Comparison of ENCODE assay signal across 20 cellular contexts in the genomic region with DNA sequence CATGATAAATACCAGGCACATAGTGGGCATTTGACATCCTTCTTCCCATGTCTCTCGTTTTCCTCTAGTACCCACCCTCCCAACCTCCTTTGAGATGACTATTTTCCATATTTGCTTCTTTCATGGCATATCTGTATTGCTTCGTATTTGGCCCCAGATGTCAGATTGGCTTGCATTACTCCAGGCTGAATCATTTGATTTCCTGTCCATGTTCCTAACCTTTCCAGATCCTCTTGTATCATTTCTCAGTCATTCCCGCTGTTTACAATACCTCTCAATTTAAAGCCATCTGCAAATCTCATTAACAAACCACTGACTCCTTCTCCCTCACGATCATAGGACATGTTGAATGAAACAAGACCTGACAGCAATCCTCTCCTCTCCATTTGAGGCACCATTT. TPM values are rescaled to one million over a fixed set of nuclear protein-coding genes. Genes with fewer than 3 reads are reported as not detected.
A peak's percentile ranks its signal among the peaks of the same experiment; 100 is the strongest.
DNase-seq lines count a peak whose midpoint lies in the region; ATAC-seq and TF ChIP-seq lines count a peak whose summit lies in the region.
"Had no signal": no experiment of that assay in that cellular context is flagged by ENCODE, and none has a peak within 500 bp of the region (broad histone marks: within the 10 kb centered on the region; RNA-seq: fewer than 3 reads in every experiment).

No MANE protein-coding gene starts in this region.

- intact Hi-C loops in IMR-90 (cut with micrococcal nuclease) (no loop called here), OCI-LY7 (cut with micrococcal nuclease; ENCODE audit: unreplicated experiment) (no loop called here), PC-9 (cut with micrococcal nuclease; ENCODE audit: unreplicated experiment) (no loop called here)

- CTCF ChIA-PET in IMR-90 (lab: Yijun Ruan, JAX) (no interaction called here), OCI-LY7 (lab: Charles Lee; ENCODE audit: unreplicated experiment) (no interaction called here), PC-9 (lab: Charles Lee) (no interaction called here)

- peaks cover 3% of the 10 kb centered on the region; the same call in 1 of the 2 replicates for H3K9me1 ChIP-seq in IMR-90 (ENCODE audit: insufficient read depth, low read length)

- no peaks in the 10 kb centered on the region for H3K79me2 ChIP-seq in OCI-LY7 (ENCODE audit: insufficient read depth, low read depth, low read length)
- no peaks in the 10 kb centered on the region for H3K79me2 ChIP-seq in PC-9 (ENCODE audit: low read depth)
- H3K79me2 ChIP-seq: hepatocyte had no signal

- H3F3A ChIP-seq in PC-9 (ENCODE audit: insufficient read depth, low read depth) = peaks cover 6% of the 10 kb centered on the region

- no peak overlapping the region for H4K5ac ChIP-seq in IMR-90 (ENCODE audit: low read depth, low read length)

- H3K27me3 ChIP-seq in IMR-90 (ENCODE audit: control insufficient read depth, insufficient read depth, low read length) = no peaks in the 10 kb centered on the region
- no peaks in the 10 kb centered on the region for H3K27me3 ChIP-seq in foreskin keratinocyte
- H3K27me3 ChIP-seq in PC-9 (ENCODE audit: insufficient read depth, low read depth) = no peaks in the 10 kb centered on the region
- H3K27me3 ChIP-seq: hepatocyte, right lobe of liver had no signal

- H2AK5ac ChIP-seq in IMR-90 (ENCODE audit: low read depth, low read length) = no peak overlapping the region

- no peaks in the 10 kb centered on the region for H3K79me1 ChIP-seq in IMR-90 (ENCODE audit: low read depth in 1 of 2, low read length in 2 of 2)

- BruUV-seq in IMR-90 (replicated peaks; lab: Mats Ljungman, UMichigan) = no TSS peak
- BruUV-seq in OCI-LY7 (replicated peaks; lab: Mats Ljungman, UMichigan) = no TSS peak
- no TSS peak for BruUV-seq in PC-9 (replicated peaks; lab: Mats Ljungman, UMichigan)

- POLR2A ChIA-PET in IMR-90 (lab: Charles Lee; ENCODE audit: unreplicated experiment) (no interaction called here), OCI-LY7 (lab: Charles Lee) (interaction anchor here (0.5 to 2.1 kb wide), 3 partner anchors 10 to 20 kb away, joined by 3 to 15 read pairs (median 4); no protein-coding TSS in a partner anchor), PC-9 (lab: Charles Lee; ENCODE audit: unreplicated experiment) (no interaction called here)

- no peak for TF ChIP-seq RAD21 in IMR-90 (IDR thresholded peaks at IDR 0.05; ENCODE audit: low read length)

- ATAC-seq in IMR-90 (ENCODE audit: low read depth) (peak; percentile 71; the same call in 1 of the 2 replicates), foreskin keratinocyte (peak; percentile 29), GM19023 (IDR thresholded peaks at IDR 0.05; ENCODE audit: unreplicated experiment) (no peak)
- ATAC-seq: activated naive CD8-positive, alpha-beta T cell treated with anti-CD3 and anti-CD28 coated beads, Interleukin-2, amount 50 U/mL, for 24 hours; right lobe of liver; T-helper 17 cell had no signal

- H4K91ac ChIP-seq in IMR-90 (ENCODE audit: insufficient read depth, low read depth, low read length) = no peak overlapping the region; the same call in 1 of the 2 replicates

- TF ChIP-seq CTCF in IMR-90 (conservative IDR thresholded peaks at IDR 0.05; ENCODE audit: low read depth, low read length) (no peak), astrocyte of the spinal cord (IDR thresholded peaks at IDR 0.05; ENCODE audit: low read depth, low read length) (no peak), foreskin keratinocyte (conservative IDR thresholded peaks at IDR 0.05) (no peak), OCI-LY7 (conservative IDR thresholded peaks at IDR 0.05; ENCODE audit: low read length) (no peak), PC-9 (conservative IDR thresholded peaks at IDR 0.05) (no peak)

- peak overlapping the region; percentile 70 for H3K14ac ChIP-seq in IMR-90 (replicated peaks; ENCODE audit: low read depth, low read length)

- TF ChIP-seq POLR2A in IMR-90 (IDR thresholded peaks at IDR 0.05; ENCODE audit: low read depth, low read length) = no peak

- no peak overlapping the region for H3K23ac ChIP-seq in IMR-90 (ENCODE audit: low read depth, low read length)

- peak overlapping the region; percentile 95; the same call in 1 of the 2 replicates for H2BK20ac ChIP-seq in IMR-90 (ENCODE audit: low read depth, low read length)

- H4K8ac ChIP-seq in IMR-90 (ENCODE audit: low read depth in 2 of 2, low read length in 2 of 2) = peak overlapping the region; percentile 9 to 65; a peak in 2 of 4 replicates

- 56% methylated on average over 3 of the region's 4 CpGs; no CpG with 5 or more reads in 1 of the 2 experiments for WGBS in IMR-90 (ENCODE audit: extremely low coverage in 2 of 2, insufficient read length in 1 of 2), 2 experiments

- H2AFZ ChIP-seq in IMR-90 (replicated peaks; ENCODE audit: low read length, poor library complexity) (no peak overlapping the region), OCI-LY7 (ENCODE audit: low read length) (no peak overlapping the region), PC-9 (no peak overlapping the region)
- H2AFZ ChIP-seq: hepatocyte had no signal

- H3K36me3 ChIP-seq in IMR-90 (ENCODE audit: control insufficient read depth, insufficient read depth, low read length) (no peaks in the 10 kb centered on the region; the same call in 1 of the 2 replicates), OCI-LY7 (ENCODE audit: insufficient read depth, low read length) (peaks cover 15% of the 10 kb centered on the region), PC-9 (ENCODE audit: low read depth) (no peaks in the 10 kb centered on the region)
- H3K36me3 ChIP-seq: right lobe of liver had no signal

- no peaks in the 10 kb centered on the region for H3K9me2 ChIP-seq in OCI-LY7 (ENCODE audit: insufficient read depth, low read length)
- no peaks in the 10 kb centered on the region for H3K9me2 ChIP-seq in PC-9 (ENCODE audit: insufficient read depth)

- no peak overlapping the region for H2AK9ac ChIP-seq in IMR-90 (replicated peaks; ENCODE audit: low read depth, low read length, poor library complexity)

- peak overlapping the region; percentile 77; the same call in 1 of the 2 replicates for H3K4ac ChIP-seq in IMR-90 (ENCODE audit: low read depth, low read length)

- H3K56ac ChIP-seq in IMR-90 (ENCODE audit: extremely low read depth, insufficient read depth, low read length) = no peak overlapping the region

- peak overlapping the region; percentile 86 for H2BK120ac ChIP-seq in IMR-90 (ENCODE audit: low read depth, low read length)

- H3K4me1 ChIP-seq in IMR-90 (ENCODE audit: control insufficient read depth, insufficient read depth, low read length) = peaks cover 15% of the 10 kb centered on the region
- peaks cover 32% of the 10 kb centered on the region for H3K4me1 ChIP-seq in foreskin keratinocyte
- H3K4me1 ChIP-seq in OCI-LY7 (ENCODE audit: insufficient read depth, low read length, poor library complexity, severe bottlenecking) = no peaks in the 10 kb centered on the region
- H3K4me1 ChIP-seq in PC-9 (replicated peaks; ENCODE audit: insufficient read depth) = peaks cover 10% of the 10 kb centered on the region
- H3K4me1 ChIP-seq: right lobe of liver had no signal

- dilution Hi-C loops in IMR-90 (cut with HindIII; ENCODE audit: low sequenced_read_pairs, unreplicated experiment) = no loop called here

- in situ Hi-C loops in IMR-90 (cut with MboI; ENCODE audit: low sequenced_read_pairs) (no loop called here), astrocyte of the spinal cord (cut with HindIII; ENCODE audit: low sequenced_read_pairs) (no loop called here)

- no peaks in the 10 kb centered on the region for H3K9me3 ChIP-seq in IMR-90 (ENCODE audit: control insufficient read depth, insufficient read depth, low read length)
- H3K9me3 ChIP-seq in OCI-LY7 (ENCODE audit: low read length) = no peaks in the 10 kb centered on the region
- H3K9me3 ChIP-seq in PC-9 (ENCODE audit: insufficient read depth, low read depth) = no peaks in the 10 kb centered on the region
- H3K9me3 ChIP-seq: right lobe of liver had no signal

- DNase-seq in AG20443 (ENCODE audit: low spot score) (peak; percentile 39), IMR-90 (peak; percentile 88), astrocyte of the spinal cord (ENCODE audit: low read depth, low spot score) (peak; percentile 36), foreskin keratinocyte (peak; percentile 54 to 75), OCI-LY7 (ENCODE audit: low spot score) (no peak), PC-9 (no peak)
- DNase-seq in stimulated activated CD4-positive, alpha-beta T cell treated with anti-CD3 and anti-CD28 coated beads, Interleukin-15, amount 100 ng/mL, for 24 hours = no peak
- DNase-seq: activated B cell treated with CpG ODN at 0.5 μM for 24 hours; activated naive CD8-positive, alpha-beta T cell treated with anti-CD3 and anti-CD28 coated beads, Interleukin-2, amount 50 U/mL, for 24 hours; AML-193; Calu3; midbrain; NCI-H1105; NCI-H774; nucleus accumbens; right lobe of liver; stimulated activated CD4-positive, alpha-beta T cell treated with anti-CD3 and anti-CD28 coated beads, Interleukin-2, amount 100 ng/mL, for 48 hours; T-helper 17 cell had no signal

- H3K18ac ChIP-seq in IMR-90 (ENCODE audit: low read depth, low read length) = no peak overlapping the region; the same call in 1 of the 2 replicates

- peak overlapping the region; percentile 33; the same call in 1 of the 3 replicates for H2BK15ac ChIP-seq in IMR-90 (ENCODE audit: low read depth, low read length)

- H4K20me1 ChIP-seq in IMR-90 (ENCODE audit: insufficient read depth, low read length) (no peaks in the 10 kb centered on the region), OCI-LY7 (ENCODE audit: insufficient read depth, low read length) (no peaks in the 10 kb centered on the region), PC-9 (ENCODE audit: insufficient read depth) (no peaks in the 10 kb centered on the region)

- no peak overlapping the region for H3K27ac ChIP-seq in IMR-90 (ENCODE audit: insufficient read depth, low read length)
- peak overlapping the region; percentile 60 for H3K27ac ChIP-seq in foreskin keratinocyte
- H3K27ac ChIP-seq in OCI-LY7 (ENCODE audit: low read depth, low read length, poor library complexity, severe bottlenecking) = no peak overlapping the region
- no peak overlapping the region for H3K27ac ChIP-seq in PC-9
- H3K27ac ChIP-seq: hepatocyte, right lobe of liver had no signal

- H3K9ac ChIP-seq in IMR-90 (ENCODE audit: low read depth, low read length) = no peak overlapping the region

- peak overlapping the region; percentile 60 for H2BK5ac ChIP-seq in IMR-90 (ENCODE audit: low read depth, low read length, poor library complexity, severe bottlenecking)

- no peak overlapping the region for H3K4me3 ChIP-seq in IMR-90 (ENCODE audit: insufficient read depth, low read depth, low read length)
- no peak overlapping the region for H3K4me3 ChIP-seq in astrocyte of the spinal cord (ENCODE audit: low read depth, low read length)
- H3K4me3 ChIP-seq in OCI-LY7 (ENCODE audit: low read depth, low read length, poor library complexity, severe bottlenecking) = no peak overlapping the region
- no peak overlapping the region for H3K4me3 ChIP-seq in PC-9
- H3K4me3 ChIP-seq: hepatocyte, right lobe of liver had no signal

- peak overlapping the region; percentile 28; the same call in 1 of the 2 replicates for H3K4me2 ChIP-seq in IMR-90 (ENCODE audit: low read depth, low read length)
- no peak overlapping the region for H3K4me2 ChIP-seq in OCI-LY7 (ENCODE audit: low read length)
- H3K4me2 ChIP-seq in PC-9 = no peak overlapping the region
- H3K4me2 ChIP-seq: hepatocyte had no signal

RNA-seq across cellular contexts. Expression of gene MTX3, which starts 19.9 kb away (rescaled TPM):
- total RNA-seq in IMR-90 (2012; rRNA removed) = 12.7 and 13.6 TPM in 2 replicates
- polyA plus RNA-seq in IMR-90 (2012; rRNA removed) = 4.0 and 6.6 TPM in 2 replicates
- polyA plus RNA-seq in IMR-90 (2012; cell fraction: cytosol; rRNA removed) = 0.68 and 1.3 TPM in 2 replicates
- polyA plus RNA-seq in IMR-90 (2012; cell fraction: nucleus; rRNA removed; ENCODE audit: low replicate concordance) = 2.0 and 13.9 TPM in 2 replicates
- 15.4 and 16.2 TPM in 2 replicates for total RNA-seq in foreskin keratinocyte
- 3.4 and 4.3 TPM in 2 replicates for polyA plus RNA-seq in foreskin keratinocyte
- 19.2 and 26.0 TPM in 2 replicates for total RNA-seq in OCI-LY7 (2014; rRNA removed; shearing (Covaris generic))
- 53.6 and 67.3 TPM in 2 replicates for total RNA-seq in OCI-LY7 (2022)
- total RNA-seq in PC-9 (2021) = 20.9 and 22.8 TPM in 2 replicates

Comparison
In these comparisons a context has a peak if more than half of its experiments do, and no peak if none do; other contexts are left out.
1. DNase-seq: peak in AG20443 (single experiment), IMR-90 (single experiment), astrocyte of the spinal cord (single experiment) and foreskin keratinocyte (2 of 2); none in stimulated activated CD4-positive, alpha-beta T cell treated with anti-CD3 and anti-CD28 coated beads, Interleukin-15, amount 100 ng/mL, for 24 hours (single experiment), OCI-LY7 (single experiment) and PC-9 (0 of 2).